ENCODE assay signal across 27 cellular contexts in the genomic region with DNA sequence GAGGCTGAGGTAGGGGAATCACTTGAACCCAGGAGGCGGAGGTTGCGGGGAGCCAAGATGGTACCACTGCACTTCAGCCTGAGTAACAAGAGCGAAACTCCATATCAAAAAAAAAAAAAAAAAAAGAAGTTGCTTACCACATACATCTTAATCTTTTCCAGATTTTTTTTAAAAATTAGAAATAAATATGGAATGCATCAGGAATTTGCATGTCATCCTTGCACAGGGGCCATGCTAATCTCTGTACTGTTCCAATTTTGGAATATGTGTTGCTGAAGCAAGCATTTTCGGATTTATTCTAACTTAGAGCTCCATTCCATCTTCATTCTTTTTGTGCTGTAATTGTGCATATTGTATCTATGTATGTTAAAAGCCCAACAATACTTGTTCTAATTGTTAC.
"Had no signal": no experiment of that assay in that cellular context is flagged by ENCODE, and none has a peak within 500 bp of the region (broad histone marks: within the 10 kb centered on the region; RNA-seq: fewer than 3 reads in every experiment).

No MANE protein-coding gene starts in this region.

- H3K4me2 ChIP-seq: neural progenitor cell had no signal

- H2AFZ ChIP-seq: neural progenitor cell, parathyroid adenoma had no signal

- DNase-seq: naive thymus-derived CD4-positive, alpha-beta T cell; natural killer cell; occipital lobe; ovary; posterior cingulate gyrus; psoas muscle; right cardiac atrium; right lobe of liver; sigmoid colon; small intestine; stimulated activated CD4-positive, alpha-beta T cell treated with anti-CD3 and anti-CD28 coated beads, Interleukin-15, amount 100 ng/mL, for 24 hours; stimulated activated CD4-positive, alpha-beta T cell treated with anti-CD3 and anti-CD28 coated beads, Interleukin-2, amount 100 ng/mL, for 24 hours; stimulated activated CD4-positive, alpha-beta T cell treated with anti-CD3 and anti-CD28 coated beads, Interleukin-4, amount 100 ng/mL, for 1 hour; stimulated activated CD4-positive, alpha-beta T cell treated with anti-CD3 and anti-CD28 coated beads, Interleukin-4, amount 100 ng/mL, for 4 hours; stimulated activated CD8-positive, alpha-beta memory T cell treated with anti-CD3 and anti-CD28 coated beads, Interleukin-4, amount 100 ng/mL, for 48 hours; stimulated activated naive B cell treated with anti-CD40 and anti-IgM and Interleukin-4, amounts not matched to agents 10 μg/mL and 1 μg/mL and 100 μg/mL, for 72 hours; stimulated activated naive CD8-positive, alpha-beta T cell treated with anti-CD3 and anti-CD28 coated beads, Interleukin-15, amount 100 ng/mL, for 72 hours; stimulated activated naive CD8-positive, alpha-beta T cell treated with anti-CD3 and anti-CD28 coated beads, Interleukin-15, Interleukin-2, amounts not matched to agents 100 U/mL and 50 U/mL, for 24 hours; substantia nigra; testis; tibial artery; transverse colon; upper lobe of right lung; uterus had no signal

- H3K27ac ChIP-seq: neural progenitor cell, ovary, parathyroid adenoma, psoas muscle, right lobe of liver, sigmoid colon, suprapubic skin, testis, tibial artery, transverse colon, upper lobe of right lung, uterus had no signal

- H3K9ac ChIP-seq: neural progenitor cell, parathyroid adenoma had no signal

- H3K4me3 ChIP-seq: neural progenitor cell, ovary, psoas muscle, right lobe of liver, sigmoid colon, suprapubic skin, testis, tibial artery, transverse colon, upper lobe of right lung, uterus had no signal

- H3K4me1 ChIP-seq: neural progenitor cell, parathyroid adenoma, psoas muscle, right lobe of liver, sigmoid colon, suprapubic skin, testis, tibial artery, upper lobe of right lung, uterus had no signal

- H3K36me3 ChIP-seq: ovary, uterus had no signal

- FAIRE-seq: small intestine had no signal

- H3K27me3 ChIP-seq: neural progenitor cell, ovary, right lobe of liver, sigmoid colon, suprapubic skin, testis, tibial artery, transverse colon, upper lobe of right lung, uterus had no signal

- H3K9me3 ChIP-seq: ovary, psoas muscle, right lobe of liver, sigmoid colon, suprapubic skin, testis, tibial artery, transverse colon, upper lobe of right lung, uterus had no signal

- ATAC-seq: naive thymus-derived CD4-positive, alpha-beta T cell; natural killer cell; psoas muscle; right cardiac atrium; right lobe of liver; stimulated activated naive B cell treated with anti-CD40 and anti-IgM and Interleukin-4, amounts not matched to agents 10 μg/mL and 1 μg/mL and 100 μg/mL, for 72 hours; stimulated activated naive CD8-positive, alpha-beta T cell treated with anti-CD3 and anti-CD28 coated beads, Interleukin-15, amount 100 ng/mL, for 72 hours; stimulated activated naive CD8-positive, alpha-beta T cell treated with anti-CD3 and anti-CD28 coated beads, Interleukin-15, Interleukin-2, amounts not matched to agents 100 U/mL and 50 U/mL, for 24 hours; upper lobe of right lung had no signal
